In the genomic region with DNA sequence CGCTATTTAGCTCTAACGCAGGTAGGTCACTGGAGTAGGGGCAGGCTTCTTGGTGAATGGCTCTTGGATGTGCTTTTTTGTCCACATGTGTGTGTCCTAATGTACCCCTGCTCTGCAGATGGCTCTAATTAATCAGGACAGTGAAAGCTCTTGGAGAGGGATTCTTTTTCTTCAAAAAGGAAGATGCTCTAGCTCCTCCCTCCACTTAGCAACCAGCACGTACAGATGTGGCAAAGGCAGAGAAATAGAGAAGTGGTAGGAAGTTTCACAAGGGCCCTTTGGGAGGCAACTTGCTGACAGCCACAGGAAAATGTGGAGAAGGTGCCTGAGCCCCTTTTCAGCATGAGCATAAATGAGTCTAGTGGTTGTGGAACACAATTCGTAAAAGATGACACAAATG, we compare ENCODE assay signal across 16 cellular contexts.
"Had no signal": no experiment of that assay in that cellular context is flagged by ENCODE, and none has a peak within 500 bp of the region (broad histone marks: within the 10 kb centered on the region; RNA-seq: fewer than 3 reads in every experiment).

No MANE protein-coding gene starts in this region.

- H3K4me3 ChIP-seq: ascending aorta, dorsolateral prefrontal cortex, right lobe of liver had no signal

- H3K27ac ChIP-seq: dorsolateral prefrontal cortex, neutrophil, right lobe of liver had no signal

- H3K4me1 ChIP-seq: right lobe of liver had no signal

- H3K27me3 ChIP-seq: ascending aorta, right lobe of liver had no signal

- H3K27ac Mint-ChIP-seq: activated T-cell treated with anti-CD3 and anti-CD28 coated beads, Interleukin-2, amount 50 U/mL, for 72 hours; immature natural killer cell; naive thymus-derived CD4-positive, alpha-beta T cell; progenitor cell of endocrine pancreas had no signal

- H3K36me3 Mint-ChIP-seq: naive thymus-derived CD4-positive, alpha-beta T cell had no signal

- DNase-seq: activated CD4-positive, alpha-beta T cell treated with anti-CD3 and anti-CD28 coated beads, Interleukin-2, amount 50 U/mL, for 48 hours; activated CD4-positive, CD25-positive, alpha-beta regulatory T cell treated with anti-CD3 and anti-CD28 coated beads, Interleukin-2, amount 50 U/mL, for 72 hours; activated T-cell treated with anti-CD3 and anti-CD28 coated beads, Interleukin-2, amount 50 U/mL, for 72 hours; dorsolateral prefrontal cortex; glutamatergic neuron; immature natural killer cell; left cardiac atrium; mammary epithelial cell; naive thymus-derived CD4-positive, alpha-beta T cell; right lobe of liver; stimulated activated naive CD4-positive, alpha-beta T cell; substantia nigra; trophoblast cell had no signal

- ATAC-seq: activated T-cell treated with anti-CD3 and anti-CD28 coated beads, Interleukin-2, amount 50 U/mL, for 72 hours; left cardiac atrium; naive thymus-derived CD4-positive, alpha-beta T cell; right lobe of liver had no signal

- H3K36me3 ChIP-seq: ascending aorta, neutrophil, right lobe of liver had no signal

- H3K9me3 ChIP-seq: ascending aorta, neutrophil, right lobe of liver had no signal

- H3K9me3 Mint-ChIP-seq: activated T-cell treated with anti-CD3 and anti-CD28 coated beads, Interleukin-2, amount 50 U/mL, for 72 hours; immature natural killer cell; naive thymus-derived CD4-positive, alpha-beta T cell had no signal
